Comparison of ENCODE assay signal across 23 cellular contexts in the genomic region with DNA sequence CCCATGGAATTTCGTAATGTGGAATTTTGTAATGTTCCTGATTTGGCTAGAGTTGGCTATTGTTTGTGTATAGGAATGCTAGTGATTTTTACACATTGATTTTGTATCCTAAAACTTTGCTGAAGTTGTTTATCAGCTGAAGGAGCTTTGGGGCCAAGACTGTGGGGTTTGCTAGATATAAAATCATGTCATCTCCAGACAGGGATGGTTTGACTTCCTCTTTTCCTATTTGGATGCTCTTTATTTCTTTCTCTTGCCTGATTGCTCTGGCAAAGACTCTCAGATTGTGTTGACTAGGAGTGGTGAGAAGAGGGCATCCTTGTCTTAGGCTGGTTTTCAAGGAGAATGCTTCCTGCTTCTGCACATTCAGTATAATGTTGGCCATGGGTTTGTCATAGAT.
"Had no signal": no experiment of that assay in that cellular context is flagged by ENCODE, and none has a peak within 500 bp of the region (broad histone marks: within the 10 kb centered on the region; RNA-seq: fewer than 3 reads in every experiment).

No MANE protein-coding gene starts in this region.

- H3K9me3 ChIP-seq: esophagus muscularis mucosa, gastrocnemius medialis, lower lobe of right lung had no signal

- H3K36me3 ChIP-seq: gastrocnemius medialis, lower lobe of right lung had no signal

- H3K4me1 ChIP-seq: left lung, lower lobe of right lung had no signal

- H3K27me3 Mint-ChIP-seq: naive B cell; naive thymus-derived CD8-positive, alpha-beta T cell had no signal

- DNase-seq: dermis blood vessel endothelial cell; dorsolateral prefrontal cortex; effector CD4-positive, alpha-beta T cell; effector memory CD4-positive, alpha-beta T cell; foreskin melanocyte; gastrocnemius medialis; glutamatergic neuron; head of caudate nucleus; heart right ventricle; hippocampal formation; left cardiac atrium; left lung; left ventricle myocardium superior; lower lobe of right lung; mesenchymal stem cell; mucosa of descending colon; naive B cell; naive thymus-derived CD8-positive, alpha-beta T cell had no signal

- ATAC-seq: gastrocnemius medialis; heart right ventricle; left cardiac atrium; left lung; left ventricle myocardium superior; lower lobe of right lung; mucosa of descending colon; naive thymus-derived CD8-positive, alpha-beta T cell had no signal

- H3K4me3 ChIP-seq: coronary artery, dorsolateral prefrontal cortex, esophagus muscularis mucosa, gastrocnemius medialis, heart right ventricle, left lung, lower lobe of right lung, mucosa of descending colon had no signal

- H3K27ac ChIP-seq: coronary artery, dorsolateral prefrontal cortex, esophagus muscularis mucosa, gastrocnemius medialis, heart right ventricle, left lung, lower lobe of right lung had no signal

- H3K4me3 Mint-ChIP-seq: mesothelial cell of epicardium; naive B cell; naive thymus-derived CD8-positive, alpha-beta T cell had no signal

- H3K4me1 Mint-ChIP-seq: mesothelial cell of epicardium had no signal

- H3K27me3 ChIP-seq: dorsolateral prefrontal cortex, esophagus muscularis mucosa, gastrocnemius medialis, heart right ventricle, left lung had no signal

- FAIRE-seq: endothelial cell of umbilical vein, keratinocyte had no signal

- H3K27ac Mint-ChIP-seq: mesothelial cell of epicardium; naive thymus-derived CD8-positive, alpha-beta T cell had no signal
